22 cellular contexts compared by ENCODE assay signal in the genomic region with DNA sequence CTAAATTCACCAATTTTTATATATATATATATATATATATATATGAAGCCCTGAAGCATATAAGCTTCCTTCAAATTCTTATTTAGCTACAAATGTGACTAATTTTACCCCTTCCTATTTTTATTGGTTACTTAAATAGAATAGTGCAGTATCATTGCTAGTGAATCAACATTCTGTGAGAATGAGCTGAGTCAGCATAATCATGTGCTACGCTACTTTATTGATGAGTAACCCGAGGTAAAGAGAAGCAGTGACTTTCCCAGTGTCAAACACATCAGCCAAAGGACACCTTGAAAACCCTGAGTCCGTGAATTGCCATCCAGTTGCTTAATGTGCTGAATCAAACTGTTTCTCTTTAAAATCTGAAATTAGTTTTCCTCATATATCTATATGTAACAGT.
DNase-seq lines count a peak whose midpoint lies in the region; ATAC-seq, FAIRE-seq and TF ChIP-seq lines count a peak whose summit lies in the region.
"Had no signal": no experiment of that assay in that cellular context is flagged by ENCODE, and none has a peak within 500 bp of the region (broad histone marks: within the 10 kb centered on the region; RNA-seq: fewer than 3 reads in every experiment).

No MANE protein-coding gene starts in this region.

- POLR2A ChIA-PET in HepG2 (lab: Yijun Ruan, JAX) = no interaction called here

- in situ Hi-C loops in HepG2 (cut with HindIII; ENCODE audit: extremely low pct_ligation_motif_present, low pct_unique_long_range_greater_than_20kb) = no loop called here

- no peak overlapping the region for H2AFZ ChIP-seq in HepG2 (ENCODE audit: low read length)

- H3K27me3 ChIP-seq in HepG2 (ENCODE audit: control insufficient read depth in 1 of 2, insufficient read depth in 2 of 2, low read length in 2 of 2) (no peaks in the 10 kb centered on the region), right lobe of liver (no peaks in the 10 kb centered on the region)
- H3K27me3 ChIP-seq: BLaER1 treated with 17β-estradiol and CSF1 and Interleukin-3, amounts not matched to agents 10 nM and 100 nM had no signal

- no peak for DNase-seq in HepG2 (ENCODE audit: low spot score)
- DNase-seq in right lobe of liver = no peak
- DNase-seq in RKO (ENCODE audit: low spot score) = peak; percentile 44
- peak; percentile 11 for DNase-seq in epithelial cell of esophagus (ENCODE audit: low read depth)
- no peak for DNase-seq in superior temporal gyrus (ENCODE audit: extremely low spot score)
- no peak for DNase-seq in NCI-H345 treated with DMSO at 0.1 percent for 48 hours (lab: John Stamatoyannopoulos, UW; ENCODE audit: unreplicated experiment)
- DNase-seq in HuH-7.5 (ENCODE audit: low spot score) = no peak
- DNase-seq: Calu3; CD8-positive, alpha-beta T cell; DMS53; DND-41; EL; GOT3; H9 had no signal

- H3K9me3 ChIP-seq in HepG2 (ENCODE audit: low read length) (peaks cover 73% of the 10 kb centered on the region), right lobe of liver (no peaks in the 10 kb centered on the region)

- H3K4me1 ChIP-seq in HepG2 (ENCODE audit: insufficient read depth, low read length) = no peaks in the 10 kb centered on the region
- H3K4me1 ChIP-seq in right lobe of liver = no peaks in the 10 kb centered on the region
- H3K4me1 ChIP-seq: BLaER1 treated with 17β-estradiol and CSF1 and Interleukin-3, amounts not matched to agents 10 nM and 100 nM had no signal

- ATAC-seq in HepG2 (no peak), right lobe of liver (no peak), HG03457 (IDR thresholded peaks at IDR 0.05; ENCODE audit: unreplicated experiment) (no peak)
- ATAC-seq: CD8-positive, alpha-beta T cell had no signal

- 2% methylated on average over 3 of the region's 3 CpGs for WGBS in HepG2 (ENCODE audit: low lambda C conversion rate)
- 55% methylated on average over 3 of the region's 3 CpGs for WGBS in right lobe of liver (ENCODE audit: insufficient coverage, low coverage, low lambda C conversion rate, missing lambda C conversion rate)

- FAIRE-seq in HepG2 (lab: Jason Lieb, UNC) = no peak
- FAIRE-seq: G401.6, GM12891, GM19239 had no signal

- H3K36me3 ChIP-seq in HepG2 (replicated peaks in 1 of 2; ENCODE audit: control insufficient read depth in 1 of 2, insufficient read depth in 2 of 2, low read length in 2 of 2) = no peaks in the 10 kb centered on the region
- no peaks in the 10 kb centered on the region for H3K36me3 ChIP-seq in right lobe of liver
- H3K36me3 ChIP-seq: BLaER1 treated with 17β-estradiol and CSF1 and Interleukin-3, amounts not matched to agents 10 nM and 100 nM had no signal

- H3K9ac ChIP-seq in HepG2 (ENCODE audit: insufficient read depth, low read depth, low read length) = no peak overlapping the region
- H3K9ac ChIP-seq: BLaER1 treated with 17β-estradiol and CSF1 and Interleukin-3, amounts not matched to agents 10 nM and 100 nM; KMS-11 had no signal

- no peak for TF ChIP-seq RAD21 in HepG2 (CRISPR knock-in tag; IDR thresholded peaks at IDR 0.05)

- BruUV-seq in HepG2 (replicated peaks; lab: Mats Ljungman, UMichigan) = no TSS peak

- TF ChIP-seq CTCF in HepG2 (CRISPR knock-in tag; IDR thresholded peaks at IDR 0.05) (no peak), right lobe of liver (IDR thresholded peaks at IDR 0.05) (no peak), epithelial cell of esophagus (IDR thresholded peaks at IDR 0.05; ENCODE audit: insufficient read depth, low read depth, low read length, missing control alignments) (no peak)

- no peaks in the 10 kb centered on the region for H3K79me2 ChIP-seq in HepG2 (ENCODE audit: insufficient read depth, low read length)

- H4K20me1 ChIP-seq in HepG2 (ENCODE audit: insufficient read depth, low read length) = no peaks in the 10 kb centered on the region
- H4K20me1 ChIP-seq: BLaER1 treated with 17β-estradiol and CSF1 and Interleukin-3, amounts not matched to agents 10 nM and 100 nM had no signal

- CTCF ChIA-PET in HepG2 (lab: Yijun Ruan, JAX; ENCODE audit: low intra/inter-chr PET ratio, low total read pairs) = no interaction called here

- TF ChIP-seq POLR2A in HepG2 (IDR thresholded peaks at IDR 0.05; ENCODE audit: insufficient read depth in 1 of 2, low read depth in 2 of 2, low read length in 2 of 2) = no peak
- no peak for TF ChIP-seq POLR2A in right lobe of liver (IDR thresholded peaks at IDR 0.05)

- H3K27ac ChIP-seq in HepG2 (ENCODE audit: extremely low read length, insufficient read depth, low read length) (no peak overlapping the region), right lobe of liver (no peak overlapping the region)
- H3K27ac ChIP-seq: 22Rv1; BLaER1 treated with 17β-estradiol and CSF1 and Interleukin-3, amounts not matched to agents 10 nM and 100 nM; HL-60 had no signal

- H3K4me2 ChIP-seq in HepG2 (ENCODE audit: low read depth, low read length) = no peak overlapping the region
- H3K4me2 ChIP-seq: BLaER1 treated with 17β-estradiol and CSF1 and Interleukin-3, amounts not matched to agents 10 nM and 100 nM had no signal

- intact Hi-C loops in HepG2 (cut with micrococcal nuclease; ENCODE audit: unreplicated experiment) = no loop called here
- intact Hi-C loops in right lobe of liver (cut with DNase I) = no loop called here

- TF ChIP-seq EP300 in HepG2 (IDR thresholded peaks at IDR 0.05; ENCODE audit: low read depth in 2 of 2, low read length in 2 of 2) (no peak), HepG2 (CRISPR knock-in tag; IDR thresholded peaks at IDR 0.05; ENCODE audit: borderline replicate concordance) (no peak)

- H3K4me3 ChIP-seq in HepG2 (replicated peaks in 1 of 3; ENCODE audit: insufficient read depth in 1 of 3, low read depth in 2 of 3, low read length in 3 of 3) = no peak overlapping the region
- H3K4me3 ChIP-seq in right lobe of liver = no peak overlapping the region
- no peak overlapping the region for H3K4me3 ChIP-seq in epithelial cell of esophagus (ENCODE audit: low read length)
- H3K4me3 ChIP-seq: BLaER1 treated with 17β-estradiol and CSF1 and Interleukin-3, amounts not matched to agents 10 nM and 100 nM had no signal

TF ChIP-seq in HepG2, 621 proteins besides CTCF, POLR2A, EP300 and RAD21:
- TF ChIP-seq MAFK (conservative IDR thresholded peaks at IDR 0.05 in 1 of 2, IDR thresholded peaks at IDR 0.05 in 1 of 2; ENCODE audit: low read length in 2 of 2) (peak; percentile 97 to 99), MAFF (IDR thresholded peaks at IDR 0.05; ENCODE audit: low read depth, low read length) (peak; percentile 99), HMG20A (CRISPR knock-in tag; IDR thresholded peaks at IDR 0.05; ENCODE audit: borderline replicate concordance) (no peak)

Comparison
In these comparisons a context has a peak if more than half of its experiments do, and no peak if none do; other contexts are left out.
1. DNase-seq: peak in RKO (single experiment) and epithelial cell of esophagus (single experiment); none in HepG2 (single experiment), right lobe of liver (0 of 3), superior temporal gyrus (single experiment), NCI-H345 treated with DMSO at 0.1 percent for 48 hours (single experiment) and HuH-7.5 (single experiment).